1 cellular context compared by ENCODE assay signal in genomic region chr1:161218301-161219077, GRCh38.
TF ChIP-seq lines count a peak whose summit lies in the region.

No MANE protein-coding gene starts in this region.

TF ChIP-seq in SK-N-SH treated with all-trans-retinoic acid at 6 μM for 48 hours, 23 proteins besides CTCF, POLR2A, EP300 and RAD21 (continued from another document):
- no peak for TF ChIP-seq GLIS3 (CRISPR knock-in tag; IDR thresholded peaks at IDR 0.05)
- TF ChIP-seq OSR1 (CRISPR knock-in tag; IDR thresholded peaks at IDR 0.05): no peak
- no peak for TF ChIP-seq RARB (CRISPR knock-in tag; IDR thresholded peaks at IDR 0.05)
- TF ChIP-seq SNAI2 (CRISPR knock-in tag; IDR thresholded peaks at IDR 0.05): no peak
- no peak for TF ChIP-seq CREB5 (CRISPR knock-in tag; IDR thresholded peaks at IDR 0.05; ENCODE audit: low read depth)
- no peak for TF ChIP-seq ESRRG (CRISPR knock-in tag; IDR thresholded peaks at IDR 0.05)
- no peak for TF ChIP-seq TCF4 (CRISPR knock-in tag; IDR thresholded peaks at IDR 0.05; ENCODE audit: borderline replicate concordance)
- TF ChIP-seq ISL1 (CRISPR knock-in tag; IDR thresholded peaks at IDR 0.05): no peak
- TF ChIP-seq ZC3H10 (CRISPR knock-in tag; IDR thresholded peaks at IDR 0.05): no peak
